Comparison of ENCODE assay signal across 25 cellular contexts in genomic region chr6:151089916-151090443, GRCh38.
DNase-seq lines count a peak whose midpoint lies in the region; ATAC-seq and TF ChIP-seq lines count a peak whose summit lies in the region.
"Had no signal": no experiment of that assay in that cellular context is flagged by ENCODE, and none has a peak within 500 bp of the region (broad histone marks: within the 10 kb centered on the region; RNA-seq: fewer than 3 reads in every experiment).

No MANE protein-coding gene starts in this region.

- peak; percentile 96 for DNase-seq in DMS79 treated with DMSO at 0.1 percent for 48 hours (lab: John Stamatoyannopoulos, UW)
- peak; percentile 97 for DNase-seq in NCI-H1417 treated with DMSO at 0.1 percent for 48 hours (lab: John Stamatoyannopoulos, UW)
- peak; percentile 82 for DNase-seq in NCI-H345 treated with DMSO at 0.1 percent for 48 hours (lab: John Stamatoyannopoulos, UW; ENCODE audit: unreplicated experiment)
- peak; percentile 93 for DNase-seq in left kidney (ENCODE audit: low read depth, low spot score)
- DNase-seq in posterior cingulate gyrus: no peak
- no peak for DNase-seq in Caco-2
- no peak for DNase-seq in activated T-cell treated with anti-CD3 and anti-CD28 coated beads, Interleukin-2, amount 50 U/mL, for 4 hours
- DNase-seq: activated CD4-positive, CD25-positive, alpha-beta regulatory T cell treated with anti-CD3 and anti-CD28 coated beads, Interleukin-2, amount 50 U/mL, for 72 hours; activated CD8-positive, alpha-beta memory T cell treated with anti-CD3 and anti-CD28 coated beads for 24 hours; activated naive CD4-positive, alpha-beta T cell treated with anti-CD3 and anti-CD28 coated beads, Interleukin-2, amount 10 ng/mL, durations not matched to agents 7 days and 5 days; activated T-cell treated with anti-CD3 and anti-CD28 coated beads, Interleukin-2, amount 50 U/mL, for 48 hours; caudate nucleus; dorsolateral prefrontal cortex; foreskin fibroblast; mammary epithelial cell; MM.1S; NCI-H226; pancreas; stimulated activated CD4-positive, alpha-beta T cell treated with anti-CD3 and anti-CD28 coated beads, Interleukin-15, amount 100 ng/mL, for 24 hours; T-helper 9 cell had no signal

- H3K27me3 Mint-ChIP-seq in Caco-2 (ENCODE audit: insufficient read depth, unreplicated experiment): no peaks in the 10 kb centered on the region
- H3K27me3 Mint-ChIP-seq in activated T-cell treated with anti-CD3 and anti-CD28 coated beads, Interleukin-2, amount 50 U/mL, for 4 hours (ENCODE audit: low read depth): no peaks in the 10 kb centered on the region
- H3K27me3 Mint-ChIP-seq: activated naive CD4-positive, alpha-beta T cell treated with anti-CD3 and anti-CD28 coated beads, Interleukin-2, amount 10 ng/mL, durations not matched to agents 7 days and 5 days had no signal

- H3K9me3 Mint-ChIP-seq in Caco-2 (ENCODE audit: unreplicated experiment): no peaks in the 10 kb centered on the region
- no peaks in the 10 kb centered on the region for H3K9me3 Mint-ChIP-seq in activated T-cell treated with anti-CD3 and anti-CD28 coated beads, Interleukin-2, amount 50 U/mL, for 4 hours

- H3K27me3 ChIP-seq in Caco-2 (replicated peaks; ENCODE audit: control insufficient read depth, insufficient read depth, low read length): no peaks in the 10 kb centered on the region
- H3K27me3 ChIP-seq: BLaER1, dorsolateral prefrontal cortex, hepatocyte, pancreas had no signal

- peaks cover 10% of the 10 kb centered on the region for H3K4me1 ChIP-seq in Caco-2
- H3K4me1 ChIP-seq: pancreas had no signal

- no peaks in the 10 kb centered on the region for H3K4me1 Mint-ChIP-seq in Caco-2 (ENCODE audit: low read depth, unreplicated experiment)
- H3K4me1 Mint-ChIP-seq in activated T-cell treated with anti-CD3 and anti-CD28 coated beads, Interleukin-2, amount 50 U/mL, for 4 hours (ENCODE audit: low read depth): no peaks in the 10 kb centered on the region
- H3K4me1 Mint-ChIP-seq: activated naive CD4-positive, alpha-beta T cell treated with anti-CD3 and anti-CD28 coated beads, Interleukin-2, amount 10 ng/mL, durations not matched to agents 7 days and 5 days had no signal

- H3K4me3 ChIP-seq in Caco-2 (ENCODE audit: low read depth, low read length): no peak overlapping the region
- H3K4me3 ChIP-seq: BLaER1, dorsolateral prefrontal cortex, hepatocyte, K562, pancreas had no signal

- no peaks in the 10 kb centered on the region for H3K36me3 ChIP-seq in Caco-2 (ENCODE audit: control insufficient read depth, insufficient read depth, low read length)
- H3K36me3 ChIP-seq: pancreas had no signal

- H3K27ac Mint-ChIP-seq in Caco-2 (ENCODE audit: unreplicated experiment): no peak overlapping the region
- H3K27ac Mint-ChIP-seq: activated naive CD4-positive, alpha-beta T cell treated with anti-CD3 and anti-CD28 coated beads, Interleukin-2, amount 10 ng/mL, durations not matched to agents 7 days and 5 days had no signal

- POLR2A ChIA-PET in Caco-2 (lab: Charles Lee): no interaction called here

- no TSS peak for BruUV-seq in Caco-2 (replicated peaks; lab: Mats Ljungman, UMichigan)

- CTCF ChIA-PET in Caco-2 (lab: Charles Lee): no interaction called here

- H3K4me3 Mint-ChIP-seq in Caco-2 (ENCODE audit: unreplicated experiment): no peak overlapping the region
- no peak overlapping the region for H3K4me3 Mint-ChIP-seq in activated T-cell treated with anti-CD3 and anti-CD28 coated beads, Interleukin-2, amount 50 U/mL, for 4 hours
- H3K4me3 Mint-ChIP-seq: activated naive CD4-positive, alpha-beta T cell treated with anti-CD3 and anti-CD28 coated beads, Interleukin-2, amount 10 ng/mL, durations not matched to agents 7 days and 5 days had no signal

- intact Hi-C loops in posterior cingulate gyrus (cut with DNase I): no loop called here
- intact Hi-C loops in Caco-2 (cut with micrococcal nuclease; ENCODE audit: unreplicated experiment): loop anchor here (10.0 kb wide), 1 partner anchor 75 kb away; no protein-coding TSS in a partner anchor

- no peaks in the 10 kb centered on the region for H3K9me3 ChIP-seq in Caco-2
- H3K9me3 ChIP-seq: pancreas had no signal

- no peak for ATAC-seq in HG02870 (IDR thresholded peaks at IDR 0.05; ENCODE audit: unreplicated experiment)
- ATAC-seq in activated T-cell treated with anti-CD3 and anti-CD28 coated beads, Interleukin-2, amount 50 U/mL, for 4 hours: no peak
- ATAC-seq: K562, pancreas, sciatic nerve had no signal

- no peak for TF ChIP-seq CTCF in Caco-2 (IDR thresholded peaks at IDR 0.05; ENCODE audit: insufficient read depth in 1 of 2, low read depth in 1 of 2, low read length in 1 of 2, severe bottlenecking in 1 of 2, unreplicated experiment in 1 of 2)

- peaks cover 26% of the 10 kb centered on the region for H3K36me3 Mint-ChIP-seq in Caco-2 (ENCODE audit: insufficient read depth, unreplicated experiment)
- peaks cover 29% of the 10 kb centered on the region for H3K36me3 Mint-ChIP-seq in activated T-cell treated with anti-CD3 and anti-CD28 coated beads, Interleukin-2, amount 50 U/mL, for 4 hours (ENCODE audit: insufficient read depth)

Comparison
In these comparisons a context has a peak if more than half of its experiments do, and no peak if none do; other contexts are left out.
1. DNase-seq: peak in DMS79 treated with DMSO at 0.1 percent for 48 hours (single experiment), NCI-H1417 treated with DMSO at 0.1 percent for 48 hours (single experiment), NCI-H345 treated with DMSO at 0.1 percent for 48 hours (single experiment) and left kidney (single experiment); none in posterior cingulate gyrus (0 of 10), Caco-2 (0 of 2) and activated T-cell treated with anti-CD3 and anti-CD28 coated beads, Interleukin-2, amount 50 U/mL, for 4 hours (single experiment).